In genomic region chr9:135403733-135404450, GRCh38 we compare ENCODE assay signal across 21 cellular contexts.
A peak's percentile ranks its signal among the peaks of the same experiment; 100 is the strongest.
DNase-seq lines count a peak whose midpoint lies in the region; ATAC-seq lines count a peak whose summit lies in the region.
"Had no signal": no experiment of that assay in that cellular context is flagged by ENCODE, and none has a peak within 500 bp of the region (broad histone marks: within the 10 kb centered on the region; RNA-seq: fewer than 3 reads in every experiment).

No MANE protein-coding gene starts in this region.

- no peaks in the 10 kb centered on the region for H3K9me3 Mint-ChIP-seq in stimulated activated naive B cell treated with anti-CD40 and anti-IgM and Interleukin-4, amounts not matched to agents 10 μg/mL and 1 μg/mL and 100 μg/mL, for 72 hours

- H3K4me3 Mint-ChIP-seq in stimulated activated naive B cell treated with anti-CD40 and anti-IgM and Interleukin-4, amounts not matched to agents 10 μg/mL and 1 μg/mL and 100 μg/mL, for 72 hours = no peak overlapping the region
- H3K4me3 Mint-ChIP-seq: CD4-positive, alpha-beta memory T cell; GM23338 had no signal

- no peaks in the 10 kb centered on the region for H3K27me3 ChIP-seq in H7 (ENCODE audit: control insufficient read depth, insufficient read depth, low read length)
- H3K27me3 ChIP-seq: BLaER1 treated with 17β-estradiol and CSF1 and Interleukin-3, amounts not matched to agents 10 nM and 100 nM; SJSA1 had no signal

- peak; percentile 62 for DNase-seq in Right ventricle myocardium inferior (ENCODE audit: missing footprints)
- DNase-seq in Right ventricle myocardium superior = no peak
- DNase-seq in H7 = peak; percentile 61
- no peak for DNase-seq in stimulated activated naive B cell treated with anti-CD40 and anti-IgM and Interleukin-4, amounts not matched to agents 10 μg/mL and 1 μg/mL and 100 μg/mL, for 72 hours
- DNase-seq in stimulated activated CD4-positive, alpha-beta T cell treated with anti-CD3 and anti-CD28 coated beads, Interleukin-4, amount 100 ng/mL, for 4 hours = no peak
- DNase-seq: CD4-positive, alpha-beta memory T cell; COR-L47; IMR-90; NCI-H1048; NCI-H1417; NCI-H1694; NCI-H2029 treated with DMSO at 0.1 percent for 48 hours; NCI-H446 treated with DMSO at 0.1 percent for 48 hours; NCI-H526; PC-3 had no signal

- peak overlapping the region; percentile 67 for H3K27ac Mint-ChIP-seq in stimulated activated naive B cell treated with anti-CD40 and anti-IgM and Interleukin-4, amounts not matched to agents 10 μg/mL and 1 μg/mL and 100 μg/mL, for 72 hours
- H3K27ac Mint-ChIP-seq: CD4-positive, alpha-beta memory T cell; GM23338 had no signal

- H3K4me3 ChIP-seq in H7 (ENCODE audit: insufficient read depth, low read depth, low read length) = no peak overlapping the region
- H3K4me3 ChIP-seq: BLaER1 treated with 17β-estradiol and CSF1 and Interleukin-3, amounts not matched to agents 10 nM and 100 nM; GM23338; HAP-1; SJSA1 had no signal

- intact Hi-C loops in Right ventricle myocardium inferior (cut with DNase I) (no loop called here), Right ventricle myocardium superior (cut with DNase I) (no loop called here)

- no peaks in the 10 kb centered on the region for H3K36me3 ChIP-seq in H7 (replicated peaks; ENCODE audit: control insufficient read depth, insufficient read depth, low read length)
- H3K36me3 ChIP-seq: BLaER1 treated with 17β-estradiol and CSF1 and Interleukin-3, amounts not matched to agents 10 nM and 100 nM; HAP-1; SJSA1 had no signal

- H3K36me3 Mint-ChIP-seq in stimulated activated naive B cell treated with anti-CD40 and anti-IgM and Interleukin-4, amounts not matched to agents 10 μg/mL and 1 μg/mL and 100 μg/mL, for 72 hours = no peaks in the 10 kb centered on the region
- H3K36me3 Mint-ChIP-seq: CD4-positive, alpha-beta memory T cell had no signal

- H3K27me3 Mint-ChIP-seq in stimulated activated naive B cell treated with anti-CD40 and anti-IgM and Interleukin-4, amounts not matched to agents 10 μg/mL and 1 μg/mL and 100 μg/mL, for 72 hours = peaks cover 11 to 13% of the 10 kb centered on the region in 2 donors

- ATAC-seq in Right ventricle myocardium inferior = no peak
- no peak for ATAC-seq in Right ventricle myocardium superior (ENCODE audit: poor library complexity)
- peak; percentile 34 for ATAC-seq in esophagus mucosa
- no peak for ATAC-seq in stimulated activated naive B cell treated with anti-CD40 and anti-IgM and Interleukin-4, amounts not matched to agents 10 μg/mL and 1 μg/mL and 100 μg/mL, for 72 hours (replicated peaks)
- ATAC-seq in GM19395 (IDR thresholded peaks at IDR 0.05; ENCODE audit: unreplicated experiment) = no peak
- ATAC-seq: GM23338, PC-3 had no signal

- H3K4me1 Mint-ChIP-seq in stimulated activated naive B cell treated with anti-CD40 and anti-IgM and Interleukin-4, amounts not matched to agents 10 μg/mL and 1 μg/mL and 100 μg/mL, for 72 hours = no peaks in the 10 kb centered on the region
- H3K4me1 Mint-ChIP-seq: CD4-positive, alpha-beta memory T cell; GM23338 had no signal

Comparison
In these comparisons a context has a peak if more than half of its experiments do, and no peak if none do; other contexts are left out.
1. DNase-seq: peak in Right ventricle myocardium inferior (single experiment) and H7 (single experiment); none in Right ventricle myocardium superior (single experiment), stimulated activated naive B cell treated with anti-CD40 and anti-IgM and Interleukin-4, amounts not matched to agents 10 μg/mL and 1 μg/mL and 100 μg/mL, for 72 hours (single experiment) and stimulated activated CD4-positive, alpha-beta T cell treated with anti-CD3 and anti-CD28 coated beads, Interleukin-4, amount 100 ng/mL, for 4 hours (0 of 2).